ENCODE assay signal across 8 cellular contexts in the genomic region with DNA sequence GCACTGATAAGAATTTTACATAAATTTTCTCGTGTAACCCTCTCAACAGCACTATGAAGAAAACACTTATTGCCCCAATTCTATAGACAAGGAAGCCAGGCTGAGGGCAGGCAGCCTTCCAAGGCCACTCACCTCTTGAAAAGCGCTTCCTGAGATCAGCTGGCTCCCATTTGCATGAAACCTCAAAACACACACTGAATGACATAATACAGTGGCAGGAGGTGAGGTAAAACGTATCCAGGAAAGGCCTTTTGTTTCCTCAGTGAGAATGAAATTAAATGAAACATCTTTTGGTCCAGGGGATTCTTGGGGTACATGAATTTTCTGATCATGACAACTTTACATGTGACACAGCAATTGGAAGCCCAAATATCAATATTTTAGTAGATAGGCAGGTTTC.
DNase-seq lines count a peak whose midpoint lies in the region; ATAC-seq and TF ChIP-seq lines count a peak whose summit lies in the region.

No MANE protein-coding gene starts in this region.

- H3K27ac ChIP-seq in SK-N-SH (ENCODE audit: low read depth in 2 of 2, low read length in 1 of 2): no peak overlapping the region

- DNase-seq in stimulated activated CD4-positive, alpha-beta T cell treated with anti-CD3 and anti-CD28 coated beads, Interleukin-4, amount 100 ng/mL, for 24 hours: peak; percentile 21
- DNase-seq in stimulated activated CD4-positive, alpha-beta T cell treated with anti-CD3 and anti-CD28 coated beads, Interleukin-2, amount 100 ng/mL, for 48 hours: no peak
- DNase-seq in lung microvascular endothelial cell (ENCODE audit: low read depth in 2 of 2) (peak; percentile 82 to 90), SK-N-SH (no peak), NCI-H2171 treated with DMSO at 0.1 percent for 48 hours (lab: John Stamatoyannopoulos, UW) (no peak), HFFc6 (no peak)

- H3K9ac ChIP-seq in SK-N-SH: no peak overlapping the region

- no peaks in the 10 kb centered on the region for H4K20me1 ChIP-seq in SK-N-SH (ENCODE audit: insufficient read depth)

- peaks cover 7% of the 10 kb centered on the region for H3K9me3 Mint-ChIP-seq in T-helper 1 cell treated with Interleukin-12 subunit alpha and Interleukin-12 subunit beta and Interleukin-4 antibody, amounts not matched to agents 30 μg/mL and 1 μg/mL, for 36 hours
- peaks cover 5% of the 10 kb centered on the region for H3K9me3 Mint-ChIP-seq in HFFc6

- no peaks in the 10 kb centered on the region for H3K27me3 Mint-ChIP-seq in T-helper 1 cell treated with Interleukin-12 subunit alpha and Interleukin-12 subunit beta and Interleukin-4 antibody, amounts not matched to agents 30 μg/mL and 1 μg/mL, for 36 hours (ENCODE audit: low read depth)
- no peaks in the 10 kb centered on the region for H3K27me3 Mint-ChIP-seq in HFFc6 (ENCODE audit: insufficient read depth)

- 56% methylated on average over 3 of the region's 3 CpGs for WGBS in SK-N-SH (ENCODE audit: low lambda C conversion rate)

- peaks cover 0 to 7% of the 10 kb centered on the region in 2 experiments; a peak in 2 of 4 replicates for H3K4me1 ChIP-seq in SK-N-SH (ENCODE audit: control insufficient read depth in 1 of 2, insufficient read depth in 2 of 2, low read depth in 1 of 2, low read length in 1 of 2)

- H3F3A ChIP-seq in SK-N-SH (replicated peaks; ENCODE audit: insufficient read depth): peaks cover 8% of the 10 kb centered on the region

- no peak overlapping the region for H3K4me3 ChIP-seq in SK-N-SH (ENCODE audit: low read depth in 2 of 2, low read length in 1 of 2)

- CTCF ChIA-PET in SK-N-SH (lab: Yijun Ruan, JAX): no interaction called here

- H3K36me3 Mint-ChIP-seq in T-helper 1 cell treated with Interleukin-12 subunit alpha and Interleukin-12 subunit beta and Interleukin-4 antibody, amounts not matched to agents 30 μg/mL and 1 μg/mL, for 36 hours (ENCODE audit: low read depth): peaks cover 7% of the 10 kb centered on the region
- peaks cover 16% of the 10 kb centered on the region for H3K36me3 Mint-ChIP-seq in HFFc6 (ENCODE audit: low read depth)

- H3K9me2 ChIP-seq in SK-N-SH: no peaks in the 10 kb centered on the region

- H3K4me1 Mint-ChIP-seq in T-helper 1 cell treated with Interleukin-12 subunit alpha and Interleukin-12 subunit beta and Interleukin-4 antibody, amounts not matched to agents 30 μg/mL and 1 μg/mL, for 36 hours (ENCODE audit: low read depth): peaks cover 18% of the 10 kb centered on the region
- peaks cover 25% of the 10 kb centered on the region for H3K4me1 Mint-ChIP-seq in HFFc6 (ENCODE audit: low read depth)

- H3K9me3 ChIP-seq in SK-N-SH: no peaks in the 10 kb centered on the region

- H3K79me2 ChIP-seq in SK-N-SH (ENCODE audit: insufficient read depth): no peaks in the 10 kb centered on the region

- H2AFZ ChIP-seq in SK-N-SH (ENCODE audit: low read depth): no peak overlapping the region

- H3K27ac Mint-ChIP-seq in T-helper 1 cell treated with Interleukin-12 subunit alpha and Interleukin-12 subunit beta and Interleukin-4 antibody, amounts not matched to agents 30 μg/mL and 1 μg/mL, for 36 hours: peak overlapping the region; percentile 65
- H3K27ac Mint-ChIP-seq in HFFc6: no peak overlapping the region

- TF ChIP-seq EP300 in SK-N-SH (IDR thresholded peaks at IDR 0.05; ENCODE audit: borderline replicate concordance in 1 of 2, low read depth in 1 of 2, low read length in 1 of 2): no peak

- no peak overlapping the region for H3K4me2 ChIP-seq in SK-N-SH

- peaks cover 0 to 9% of the 10 kb centered on the region in 2 experiments for H3K36me3 ChIP-seq in SK-N-SH (replicated peaks in 1 of 2; ENCODE audit: control insufficient read depth in 1 of 2, insufficient read depth in 2 of 2, low read length in 1 of 2)

- no peak overlapping the region for H3K4me3 Mint-ChIP-seq in T-helper 1 cell treated with Interleukin-12 subunit alpha and Interleukin-12 subunit beta and Interleukin-4 antibody, amounts not matched to agents 30 μg/mL and 1 μg/mL, for 36 hours
- H3K4me3 Mint-ChIP-seq in HFFc6: no peak overlapping the region

- no peaks in the 10 kb centered on the region for H3K27me3 ChIP-seq in SK-N-SH (ENCODE audit: insufficient read depth)

- TF ChIP-seq CTCF in SK-N-SH (IDR thresholded peaks at IDR 0.05) (no peak), HFFc6 (IDR thresholded peaks at IDR 0.05) (no peak)

- ATAC-seq in HG03139 (IDR thresholded peaks at IDR 0.05; ENCODE audit: unreplicated experiment): peak; percentile 83

- no peak for TF ChIP-seq RAD21 in SK-N-SH (IDR thresholded peaks at IDR 0.05; ENCODE audit: low read length)

- POLR2A ChIA-PET in SK-N-SH (lab: Yijun Ruan, JAX): no interaction called here

TF ChIP-seq in SK-N-SH, 30 proteins besides CTCF, POLR2A, EP300 and RAD21:
- TF ChIP-seq NFIC (IDR thresholded peaks at IDR 0.05; ENCODE audit: borderline replicate concordance): no peak

Comparison
In these comparisons a context has a peak if more than half of its experiments do, and no peak if none do; other contexts are left out.
1. DNase-seq: peak in stimulated activated CD4-positive, alpha-beta T cell treated with anti-CD3 and anti-CD28 coated beads, Interleukin-4, amount 100 ng/mL, for 24 hours (single experiment) and lung microvascular endothelial cell (2 of 2); none in stimulated activated CD4-positive, alpha-beta T cell treated with anti-CD3 and anti-CD28 coated beads, Interleukin-2, amount 100 ng/mL, for 48 hours (0 of 2), SK-N-SH (single experiment), NCI-H2171 treated with DMSO at 0.1 percent for 48 hours (single experiment) and HFFc6 (single experiment).